Comparison of ENCODE assay signal across 1 cellular context in genomic region chr10:94092848-94093247, GRCh38.
TF ChIP-seq lines count a peak whose summit lies in the region.

No MANE protein-coding gene starts in this region.

TF ChIP-seq in IMR-90, 13 proteins besides CTCF, POLR2A, EP300 and RAD21 (continued from another document):
- TF ChIP-seq USF2 (IDR thresholded peaks at IDR 0.05; ENCODE audit: low read depth, low read length) (no peak), FOS (IDR thresholded peaks at IDR 0.05; ENCODE audit: low read depth, low read length) (no peak), RFX5 (IDR thresholded peaks at IDR 0.05; ENCODE audit: low read depth, low read length) (no peak), BHLHE40 (IDR thresholded peaks at IDR 0.05; ENCODE audit: low read depth, low read length) (no peak), MAZ (IDR thresholded peaks at IDR 0.05; ENCODE audit: borderline replicate concordance, low read depth, low read length) (no peak), NFE2L2 (IDR thresholded peaks at IDR 0.05; ENCODE audit: low read depth, low read length) (no peak), ELK1 (IDR thresholded peaks at IDR 0.05; ENCODE audit: borderline replicate concordance, low read depth, low read length) (no peak), CHD1 (IDR thresholded peaks at IDR 0.05; ENCODE audit: low read depth, low read length) (no peak), SMC3 (IDR thresholded peaks at IDR 0.05; ENCODE audit: low read depth, low read length) (no peak)
TF ChIP-seq in IMR-90: peak in this region for 0.
